ENCODE assay signal across 28 cellular contexts in genomic region chr13:52835071-52835793, GRCh38.
"Had no signal": no experiment of that assay in that cellular context is flagged by ENCODE, and none has a peak within 500 bp of the region (broad histone marks: within the 10 kb centered on the region; RNA-seq: fewer than 3 reads in every experiment).

No MANE protein-coding gene starts in this region.

- H3K4me3 Mint-ChIP-seq: activated CD4-positive, alpha-beta memory T cell treated with anti-CD3 and anti-CD28 coated beads, Interleukin-2, amount 10 ng/mL, durations not matched to agents 7 days and 5 days; activated CD4-positive, alpha-beta T cell treated with anti-CD3 and anti-CD28 coated beads, Interleukin-2, amount 10 ng/mL, durations not matched to agents 7 days and 5 days; activated T-cell treated with anti-CD3 and anti-CD28 coated beads, Interleukin-2, amount 50 U/mL, for 24 hours; stimulated activated memory B cell treated with anti-CD40 and anti-IgM and Interleukin-4, amounts not matched to agents 10 μg/mL and 1 μg/mL and 100 μg/mL, for 72 hours; stimulated activated naive CD8-positive, alpha-beta T cell treated with anti-CD3 and anti-CD28 coated beads, Interleukin-15, amount 100 ng/mL, for 72 hours; WTC11 had no signal

- H3K27me3 ChIP-seq: pancreas, thyroid gland, upper lobe of left lung, vagina had no signal

- H3K27ac ChIP-seq: esophagus muscularis mucosa, left ventricle myocardium inferior, pancreas, psoas muscle, sigmoid colon, thyroid gland, upper lobe of left lung, vagina had no signal

- ATAC-seq: pancreas; psoas muscle; stimulated activated memory B cell treated with anti-CD40 and anti-IgM and Interleukin-4, amounts not matched to agents 10 μg/mL and 1 μg/mL and 100 μg/mL, for 72 hours; stimulated activated naive CD8-positive, alpha-beta T cell treated with anti-CD3 and anti-CD28 coated beads, Interleukin-15, amount 100 ng/mL, for 72 hours; WTC11 had no signal

- H3K27ac Mint-ChIP-seq: activated CD4-positive, alpha-beta memory T cell treated with anti-CD3 and anti-CD28 coated beads, Interleukin-2, amount 10 ng/mL, durations not matched to agents 7 days and 5 days; activated CD4-positive, alpha-beta T cell treated with anti-CD3 and anti-CD28 coated beads, Interleukin-2, amount 10 ng/mL, durations not matched to agents 7 days and 5 days; activated T-cell treated with anti-CD3 and anti-CD28 coated beads, Interleukin-2, amount 50 U/mL, for 24 hours; stimulated activated memory B cell treated with anti-CD40 and anti-IgM and Interleukin-4, amounts not matched to agents 10 μg/mL and 1 μg/mL and 100 μg/mL, for 72 hours; stimulated activated naive CD8-positive, alpha-beta T cell treated with anti-CD3 and anti-CD28 coated beads, Interleukin-15, amount 100 ng/mL, for 72 hours; WTC11 had no signal

- H3K9me3 Mint-ChIP-seq: activated CD4-positive, alpha-beta memory T cell treated with anti-CD3 and anti-CD28 coated beads, Interleukin-2, amount 10 ng/mL, durations not matched to agents 7 days and 5 days; activated CD4-positive, alpha-beta T cell treated with anti-CD3 and anti-CD28 coated beads, Interleukin-2, amount 10 ng/mL, durations not matched to agents 7 days and 5 days; activated T-cell treated with anti-CD3 and anti-CD28 coated beads, Interleukin-2, amount 50 U/mL, for 24 hours; stimulated activated memory B cell treated with anti-CD40 and anti-IgM and Interleukin-4, amounts not matched to agents 10 μg/mL and 1 μg/mL and 100 μg/mL, for 72 hours; stimulated activated naive CD8-positive, alpha-beta T cell treated with anti-CD3 and anti-CD28 coated beads, Interleukin-15, amount 100 ng/mL, for 72 hours; WTC11 had no signal

- H3K4me3 ChIP-seq: esophagus muscularis mucosa, left ventricle myocardium inferior, lung, pancreas, psoas muscle, sigmoid colon, thyroid gland, upper lobe of left lung, vagina had no signal

- H3K9me3 ChIP-seq: esophagus muscularis mucosa, left ventricle myocardium inferior, pancreas, psoas muscle, sigmoid colon, thyroid gland, upper lobe of left lung, vagina had no signal

- H3K4me1 Mint-ChIP-seq: activated CD4-positive, alpha-beta memory T cell treated with anti-CD3 and anti-CD28 coated beads, Interleukin-2, amount 10 ng/mL, durations not matched to agents 7 days and 5 days; activated CD4-positive, alpha-beta T cell treated with anti-CD3 and anti-CD28 coated beads, Interleukin-2, amount 10 ng/mL, durations not matched to agents 7 days and 5 days; stimulated activated naive CD8-positive, alpha-beta T cell treated with anti-CD3 and anti-CD28 coated beads, Interleukin-15, amount 100 ng/mL, for 72 hours had no signal

- DNase-seq: activated CD4-positive, alpha-beta memory T cell treated with anti-CD3 and anti-CD28 coated beads, Interleukin-2, amount 10 ng/mL, durations not matched to agents 7 days and 5 days; activated CD4-positive, alpha-beta T cell treated with anti-CD3 and anti-CD28 coated beads for 1 hour; activated CD4-positive, alpha-beta T cell treated with anti-CD3 and anti-CD28 coated beads, Interleukin-2, amount 10 ng/mL, durations not matched to agents 7 days and 5 days; activated CD8-positive, alpha-beta memory T cell treated with anti-CD3 and anti-CD28 coated beads, Interleukin-2, amount 50 U/mL, for 48 hours; activated gamma-delta T cell treated with Interleukin-2 at 50 U/mL for 16 hours; activated naive CD4-positive, alpha-beta T cell treated with anti-CD3 and anti-CD28 coated beads, Interleukin-2, amount 50 U/mL, for 16 hours; activated T-cell treated with anti-CD3 and anti-CD28 coated beads, Interleukin-2, amount 50 U/mL, for 24 hours; amniotic stem cell; central memory CD4-positive, alpha-beta T cell; foreskin melanocyte; left ventricle myocardium inferior; nucleus accumbens; pancreas; psoas muscle; sigmoid colon; small intestine; stimulated activated CD4-positive, alpha-beta T cell treated with anti-CD3 and anti-CD28 coated beads, Interleukin-4, amount 100 ng/mL, for 4 hours; stimulated activated CD8-positive, alpha-beta memory T cell treated with anti-CD3 and anti-CD28 coated beads, Interleukin-4, amount 100 ng/mL, for 48 hours; stimulated activated naive CD8-positive, alpha-beta T cell treated with anti-CD3 and anti-CD28 coated beads, Interleukin-15, amount 100 ng/mL, for 72 hours; substantia nigra; T-helper 9 cell; thyroid gland; upper lobe of left lung had no signal

- H3K36me3 ChIP-seq: esophagus muscularis mucosa, left ventricle myocardium inferior, pancreas, sigmoid colon, thyroid gland, upper lobe of left lung, vagina had no signal

- H3K4me1 ChIP-seq: esophagus muscularis mucosa, left ventricle myocardium inferior, pancreas, psoas muscle, sigmoid colon, thyroid gland, upper lobe of left lung, vagina had no signal

- H3K36me3 Mint-ChIP-seq: stimulated activated memory B cell treated with anti-CD40 and anti-IgM and Interleukin-4, amounts not matched to agents 10 μg/mL and 1 μg/mL and 100 μg/mL, for 72 hours; WTC11 had no signal
